2 cellular contexts compared by ENCODE assay signal in the genomic region with DNA sequence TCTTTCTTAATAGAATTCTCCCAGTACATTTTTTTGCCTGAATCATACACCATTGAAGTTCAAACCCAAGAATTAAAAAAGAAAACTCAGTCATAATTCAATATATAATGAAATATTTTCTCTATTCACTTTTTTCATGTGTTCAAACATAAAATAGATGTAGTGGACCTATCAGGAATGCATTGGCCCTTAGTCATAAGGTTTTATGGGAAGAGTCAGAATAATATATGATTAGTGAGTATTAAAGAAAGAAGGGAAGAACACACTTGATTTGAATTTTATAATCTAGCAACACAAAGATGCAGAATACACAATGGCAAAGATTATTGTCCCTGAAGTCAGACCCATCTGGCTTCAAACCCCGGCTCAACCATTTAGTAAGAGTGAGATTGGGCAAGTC.
TF ChIP-seq lines count a peak whose summit lies in the region.

No MANE protein-coding gene starts in this region.

TF ChIP-seq in SK-N-SH treated with all-trans-retinoic acid at 6 μM for 48 hours, 23 proteins besides CTCF, POLR2A, EP300 and RAD21:
- TF ChIP-seq, protein P1, sequence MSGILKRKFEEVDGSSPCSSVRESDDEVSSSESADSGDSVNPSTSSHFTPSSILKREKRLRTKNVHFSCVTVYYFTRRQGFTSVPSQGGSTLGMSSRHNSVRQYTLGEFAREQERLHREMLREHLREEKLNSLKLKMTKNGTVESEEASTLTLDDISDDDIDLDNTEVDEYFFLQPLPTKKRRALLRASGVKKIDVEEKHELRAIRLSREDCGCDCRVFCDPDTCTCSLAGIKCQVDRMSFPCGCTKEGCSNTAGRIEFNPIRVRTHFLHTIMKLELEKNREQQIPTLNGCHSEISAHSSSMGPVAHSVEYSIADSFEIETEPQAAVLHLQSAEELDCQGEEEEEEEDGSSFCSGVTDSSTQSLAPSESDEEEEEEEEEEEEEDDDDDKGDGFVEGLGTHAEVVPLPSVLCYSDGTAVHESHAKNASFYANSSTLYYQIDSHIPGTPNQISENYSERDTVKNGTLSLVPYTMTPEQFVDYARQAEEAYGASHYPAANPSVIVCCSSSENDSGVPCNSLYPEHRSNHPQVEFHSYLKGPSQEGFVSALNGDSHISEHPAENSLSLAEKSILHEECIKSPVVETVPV (CRISPR knock-in tag; IDR thresholded peaks at IDR 0.05): no peak
- TF ChIP-seq ISL1 (CRISPR knock-in tag; IDR thresholded peaks at IDR 0.05): peak; percentile 49; the same call in 1 of the 2 replicates

TF ChIP-seq in SK-N-SH, 30 proteins besides CTCF, POLR2A, EP300 and RAD21 (continued from another document):
- TF ChIP-seq, protein P2, sequence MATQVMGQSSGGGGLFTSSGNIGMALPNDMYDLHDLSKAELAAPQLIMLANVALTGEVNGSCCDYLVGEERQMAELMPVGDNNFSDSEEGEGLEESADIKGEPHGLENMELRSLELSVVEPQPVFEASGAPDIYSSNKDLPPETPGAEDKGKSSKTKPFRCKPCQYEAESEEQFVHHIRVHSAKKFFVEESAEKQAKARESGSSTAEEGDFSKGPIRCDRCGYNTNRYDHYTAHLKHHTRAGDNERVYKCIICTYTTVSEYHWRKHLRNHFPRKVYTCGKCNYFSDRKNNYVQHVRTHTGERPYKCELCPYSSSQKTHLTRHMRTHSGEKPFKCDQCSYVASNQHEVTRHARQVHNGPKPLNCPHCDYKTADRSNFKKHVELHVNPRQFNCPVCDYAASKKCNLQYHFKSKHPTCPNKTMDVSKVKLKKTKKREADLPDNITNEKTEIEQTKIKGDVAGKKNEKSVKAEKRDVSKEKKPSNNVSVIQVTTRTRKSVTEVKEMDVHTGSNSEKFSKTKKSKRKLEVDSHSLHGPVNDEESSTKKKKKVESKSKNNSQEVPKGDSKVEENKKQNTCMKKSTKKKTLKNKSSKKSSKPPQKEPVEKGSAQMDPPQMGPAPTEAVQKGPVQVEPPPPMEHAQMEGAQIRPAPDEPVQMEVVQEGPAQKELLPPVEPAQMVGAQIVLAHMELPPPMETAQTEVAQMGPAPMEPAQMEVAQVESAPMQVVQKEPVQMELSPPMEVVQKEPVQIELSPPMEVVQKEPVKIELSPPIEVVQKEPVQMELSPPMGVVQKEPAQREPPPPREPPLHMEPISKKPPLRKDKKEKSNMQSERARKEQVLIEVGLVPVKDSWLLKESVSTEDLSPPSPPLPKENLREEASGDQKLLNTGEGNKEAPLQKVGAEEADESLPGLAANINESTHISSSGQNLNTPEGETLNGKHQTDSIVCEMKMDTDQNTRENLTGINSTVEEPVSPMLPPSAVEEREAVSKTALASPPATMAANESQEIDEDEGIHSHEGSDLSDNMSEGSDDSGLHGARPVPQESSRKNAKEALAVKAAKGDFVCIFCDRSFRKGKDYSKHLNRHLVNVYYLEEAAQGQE (IDR thresholded peaks at IDR 0.05; ENCODE audit: low read depth, low read length): no peak
